ENCODE assay signal across 8 cellular contexts in the genomic region with DNA sequence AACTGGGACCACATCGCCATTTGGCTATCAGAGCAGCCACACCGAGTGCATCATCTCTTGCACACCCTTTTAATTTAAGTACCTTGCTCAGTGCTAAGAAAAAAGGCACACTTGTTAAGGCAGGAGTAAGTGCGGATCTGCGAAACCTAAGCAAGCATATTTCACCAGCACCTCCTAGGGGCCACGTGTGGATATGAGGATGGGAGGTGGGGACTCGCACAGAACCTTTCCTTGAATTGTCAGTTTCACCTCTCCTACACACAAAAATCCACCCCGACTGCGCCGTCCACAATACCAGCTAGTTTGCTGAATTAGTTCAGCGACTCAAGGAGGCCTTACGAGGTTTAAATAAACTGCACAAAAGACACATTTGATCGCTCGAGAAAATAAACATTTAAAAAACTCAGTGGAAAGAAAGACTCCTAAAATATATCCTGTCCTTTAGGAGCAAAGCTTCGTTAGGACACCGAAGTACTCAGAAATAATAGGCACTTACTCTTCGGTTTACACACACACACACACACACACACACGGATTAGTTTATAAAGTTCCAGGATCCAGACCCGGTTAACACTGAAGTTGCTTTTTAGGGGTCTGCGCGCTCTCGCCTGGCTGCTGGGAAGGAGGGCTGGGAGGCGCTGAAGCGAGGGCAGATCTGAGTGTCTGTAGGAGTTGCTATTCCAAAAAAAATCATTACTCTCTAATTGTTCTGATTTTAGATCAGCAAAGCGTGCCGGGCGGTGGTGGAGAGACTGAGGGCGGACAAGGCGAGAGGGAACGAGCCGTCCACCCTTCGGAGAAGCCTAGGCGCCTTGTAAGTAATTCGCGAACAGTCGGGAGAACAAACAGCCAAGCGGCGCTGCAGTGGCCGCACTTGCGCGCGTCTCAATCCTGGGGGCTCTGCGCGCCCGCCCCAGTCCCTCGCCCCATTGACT. TPM values are rescaled to one million over a fixed set of nuclear protein-coding genes. Genes with fewer than 3 reads are reported as not detected.
A peak's percentile ranks its signal among the peaks of the same experiment; 100 is the strongest.
DNase-seq lines count a peak whose midpoint lies in the region; ATAC-seq, FAIRE-seq and TF ChIP-seq lines count a peak whose summit lies in the region.

No MANE protein-coding gene starts in this region.

- peak; percentile 14 for ATAC-seq in GM19025 (IDR thresholded peaks at IDR 0.05; ENCODE audit: low read depth, unreplicated experiment)

- TF ChIP-seq RAD21 in H1 (IDR thresholded peaks at IDR 0.05 in 1 of 2, conservative IDR thresholded peaks at IDR 0.05 in 1 of 2; ENCODE audit: low read depth in 2 of 2, low read length in 2 of 2) = peak; percentile 71 to 77

- H3K4me1 Mint-ChIP-seq in CD14-positive monocyte = peaks cover 52% of the 10 kb centered on the region

- H4K5ac ChIP-seq in H1 (ENCODE audit: insufficient read length, low read depth, low read length) = no peak overlapping the region

- no peak overlapping the region for H3K18ac ChIP-seq in H1 (ENCODE audit: extremely low read depth, low read length)

- H3K27me3 ChIP-seq in SJSA1 (replicated peaks) = peaks cover 59% of the 10 kb centered on the region
- peaks cover 0 to 29% (median 13%) of the 10 kb centered on the region in 4 experiments; a peak in 5 of 7 replicates for H3K27me3 ChIP-seq in H1 (replicated peaks in 1 of 4; ENCODE audit: control insufficient read depth in 3 of 4, extremely low read depth in 1 of 4, insufficient read depth in 3 of 4, low read length in 3 of 4)

- peaks cover 15% of the 10 kb centered on the region for H3K23me2 ChIP-seq in H1 (ENCODE audit: low read depth, low read length)

- H3K56ac ChIP-seq in H1 (replicated peaks; ENCODE audit: insufficient read length, low read depth, low read length) = no peak overlapping the region

- H3K9ac ChIP-seq in H1 (replicated peaks in 1 of 4; ENCODE audit: extremely low read depth in 1 of 4, low read depth in 3 of 4, low read length in 3 of 4) = peak overlapping the region in 1 of 4 experiments; percentile 70; a peak in 2 of 7 replicates

- H4K91ac ChIP-seq in H1 (replicated peaks; ENCODE audit: insufficient read length, low read length) = no peak overlapping the region

- no peak overlapping the region for H3K23ac ChIP-seq in H1 (ENCODE audit: insufficient read length)

- no peaks in the 10 kb centered on the region for H3K36me3 ChIP-seq in SJSA1
- H3K36me3 ChIP-seq in H1 (ENCODE audit: control insufficient read depth in 2 of 4, insufficient read depth in 4 of 4, low read length in 3 of 4) = no peaks in the 10 kb centered on the region

- no peak for TF ChIP-seq EP300 in H1 (IDR thresholded peaks at IDR 0.05; ENCODE audit: borderline replicate concordance in 1 of 2, low read depth in 2 of 2, low read length in 2 of 2)

- peak; percentile 68 for TF ChIP-seq CTCF in CD14-positive monocyte (IDR thresholded peaks at IDR 0.05)
- TF ChIP-seq CTCF in H1 (IDR thresholded peaks at IDR 0.05; ENCODE audit: control extremely low read depth in 1 of 3, insufficient read depth in 1 of 3, low read depth in 1 of 3, low read length in 3 of 3) = peak; percentile 48 to 86 (median 75)
- peak in 1 of 3 donors; percentile 31 for TF ChIP-seq CTCF in lower leg skin (IDR thresholded peaks at IDR 0.05)

- H3K36me3 Mint-ChIP-seq in CD14-positive monocyte = peaks cover 0 to 1% of the 10 kb centered on the region in 2 donors

- H3K27ac ChIP-seq in SJSA1 (no peak overlapping the region), H1 (ENCODE audit: low read depth, low read length) (no peak overlapping the region)

- WGBS in H1 (ENCODE audit: extremely low coverage in 1 of 2, insufficient coverage in 1 of 2, insufficient read length in 1 of 2, insufficient replicate concordance in 2 of 2, low coverage in 1 of 2, low lambda C conversion rate in 2 of 2, missing lambda C conversion rate in 1 of 2), 2 experiments = 3% methylated on average over 45 of the region's 45 CpGs; no CpG with 5 or more reads in 1 of the 2 experiments
- WGBS in lower leg skin, 2 donors = 1 to 2% methylated on average over 34 to 45 of the region's 45 CpGs

- no peak overlapping the region for H2BK15ac ChIP-seq in H1 (ENCODE audit: low read length)

- H3K4me2 ChIP-seq in H1 (ENCODE audit: insufficient read depth in 1 of 2, low read depth in 2 of 2, low read length in 2 of 2) = peak overlapping the region; percentile 96 to 98

- peak; percentile 93 for FAIRE-seq in H1 (lab: Jason Lieb, UNC)

- no peak overlapping the region for H2BK120ac ChIP-seq in H1 (replicated peaks; ENCODE audit: low read depth, low read length)

- H3K9me3 Mint-ChIP-seq in CD14-positive monocyte = peaks cover 0 to 3% (median 0%) of the 10 kb centered on the region in 7 donors

- peak overlapping the region; percentile 88 for H2AFZ ChIP-seq in H1 (ENCODE audit: low read length)

- no peak overlapping the region for H3K14ac ChIP-seq in H1 (ENCODE audit: insufficient read length)

- H3K4ac ChIP-seq in H1 (replicated peaks; ENCODE audit: insufficient read length, low read depth, low read length) = no peak overlapping the region

- H3K79me2 ChIP-seq in H1 (ENCODE audit: control insufficient read depth in 1 of 2, insufficient read depth in 2 of 2, low read length in 2 of 2) = no peaks in the 10 kb centered on the region

- CTCF ChIA-PET in H1 (lab: Charles Lee; ENCODE audit: partially characterized antibody) = interaction anchor here (0.6 to 2.5 kb wide), 12 partner anchors 9 to 561 kb away, joined by 3 to 13 read pairs (median 4); no protein-coding TSS in a partner anchor

- H3K4me1 ChIP-seq in SJSA1 (replicated peaks) (peaks cover 21% of the 10 kb centered on the region), H1 (replicated peaks in 1 of 4; ENCODE audit: control insufficient read depth in 3 of 4, insufficient read depth in 4 of 4, low read length in 3 of 4) (no peaks in the 10 kb centered on the region; a peak in 2 of 7 replicates)

- no peak overlapping the region for H2BK12ac ChIP-seq in H1 (ENCODE audit: low read depth, low read length)

- peak overlapping the region; percentile 91 to 95 for H3K4me3 Mint-ChIP-seq in CD14-positive monocyte

- no peak overlapping the region for H2AK5ac ChIP-seq in H1 (ENCODE audit: low read depth, low read length)

- H4K8ac ChIP-seq in H1 (ENCODE audit: extremely low read depth, insufficient read depth, low read length) = peak overlapping the region; percentile 63

- H2BK20ac ChIP-seq in H1 (ENCODE audit: low read length) = no peak overlapping the region

- peaks cover 0 to 2% (median 0%) of the 10 kb centered on the region in 3 donors for H3K27me3 Mint-ChIP-seq in CD14-positive monocyte (ENCODE audit: low read depth in 3 of 3)

- H4K20me1 ChIP-seq in H1 (replicated peaks in 1 of 2; ENCODE audit: control insufficient read depth in 1 of 2, insufficient read depth in 2 of 2, low read length in 2 of 2) = no peaks in the 10 kb centered on the region

- no peaks in the 10 kb centered on the region for H3K79me1 ChIP-seq in H1 (ENCODE audit: low read depth, low read length)

- H3K27ac Mint-ChIP-seq in CD14-positive monocyte = peak overlapping the region; percentile 51 to 94 (median 83)

- POLR2A ChIA-PET in H1 (lab: Charles Lee; ENCODE audit: partially characterized antibody) = no interaction called here

- no peaks in the 10 kb centered on the region for H3K9me3 ChIP-seq in SJSA1 (replicated peaks)
- no peaks in the 10 kb centered on the region for H3K9me3 ChIP-seq in H1 (ENCODE audit: insufficient read depth in 2 of 2, low read depth in 1 of 2, low read length in 1 of 2)

- no peak overlapping the region for H2BK5ac ChIP-seq in H1 (ENCODE audit: low read depth, low read length)

- H3K4me3 ChIP-seq in SJSA1 (peak overlapping the region; percentile 37), H1 (ENCODE audit: extremely low read depth in 1 of 4, insufficient read depth in 2 of 4, low read depth in 3 of 4, low read length in 4 of 4) (peak overlapping the region; percentile 78 to 84 (median 84)), lower leg skin (ENCODE audit: low read depth, poor library complexity, severe bottlenecking) (peak overlapping the region; percentile 41)

- TF ChIP-seq POLR2A in H1 (IDR thresholded peaks at IDR 0.05; ENCODE audit: control extremely low read depth in 1 of 2, low read depth in 2 of 2, low read length in 2 of 2) (no peak), lower leg skin (IDR thresholded peaks at IDR 0.05) (no peak)

- no peak for DNase-seq in CD14-positive monocyte (ENCODE audit: low spot score)
- DNase-seq in HT-29 (ENCODE audit: low spot score) = peak; percentile 44
- peak; percentile 41 to 51 for DNase-seq in SJSA1 (ENCODE audit: low read depth in 1 of 2, low spot score in 2 of 2)
- DNase-seq in H1 (ENCODE audit: low read depth in 1 of 2, low spot score in 2 of 2) = peak; percentile 10 to 65
- peak; percentile 65 to 91 for DNase-seq in lower leg skin (ENCODE audit: low spot score in 2 of 2)
- peak; percentile 56 for DNase-seq in stromal cell of bone marrow (ENCODE audit: low read depth)
- no peak for DNase-seq in activated gamma-delta T cell treated with Interleukin-2 at 50 U/mL for 16 hours

- intact Hi-C loops in CD14-positive monocyte (cut with micrococcal nuclease) = loop anchor here in 1 of 2 donors (2.0 kb wide), 1 partner anchor 126 kb away; no protein-coding TSS in a partner anchor
- intact Hi-C loops in lower leg skin (cut with DNase I; ENCODE audit: low total_unique reads) = no loop called here

TF ChIP-seq in H1, 55 proteins besides CTCF, POLR2A, EP300 and RAD21 (continues in another document):
- TF ChIP-seq PHF8 (conservative IDR thresholded peaks at IDR 0.05; ENCODE audit: low read depth, low read length) (no peak), TAF7 (optimal IDR thresholded peaks at IDR 0.05; ENCODE audit: borderline replicate concordance, low read depth, low read length) (no peak), NRF1 (IDR thresholded peaks at IDR 0.05; ENCODE audit: low read depth, low read length) (0 out of 2 replicates have a peak, but pooled peaks have one; percentile 1)
- TF ChIP-seq, protein P1, sequence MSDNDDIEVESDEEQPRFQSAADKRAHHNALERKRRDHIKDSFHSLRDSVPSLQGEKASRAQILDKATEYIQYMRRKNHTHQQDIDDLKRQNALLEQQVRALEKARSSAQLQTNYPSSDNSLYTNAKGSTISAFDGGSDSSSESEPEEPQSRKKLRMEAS (IDR thresholded peaks at IDR 0.05) = peak; percentile 66

RNA-seq across cellular contexts. Expression of a gene that starts 1.0 kb away (rescaled TPM):
- polyA plus RNA-seq in CD14-positive monocyte (1 to 10 TPM in 1 of 2 donors, under 1 TPM in 1; 0.37 to 2.0 TPM), H1 (2011; rRNA removed) (0.16 and 0.23 TPM in 2 replicates)
- 0.18 and 0.23 TPM in 2 replicates for total RNA-seq in HT-29 (2014; rRNA removed; shearing (Covaris generic))
- 0.03 TPM in 1 of 2 replicates, not detected in the other for total RNA-seq in SJSA1 (2014; rRNA removed; shearing (Covaris generic))
- 0.59 and 0.76 TPM in 2 replicates for total RNA-seq in H1 (2021; fragmentation: NEBNext Ultra II Directional; extraction: Animal tissue kit (Norgen Biotek cat#: 25700))
- 0.21 TPM for polyA plus RNA-seq in H1 (2011; cell fraction: cytosol; rRNA removed)
- 0.23 TPM for polyA plus RNA-seq in H1 (2011; cell fraction: nucleus; rRNA removed)
- polyA plus RNA-seq in H1 (2012, experiment 1 of 2) = 0.40 to 0.63 TPM (median 0.51 TPM) in 4 replicates
- 0.08 TPM for polyA plus RNA-seq in H1 (2012, experiment 2 of 2)
- 0.63 TPM for polyA plus RNA-seq in H1 (2013, experiment 1 of 2)
- 0.70 TPM for polyA plus RNA-seq in H1 (2013, experiment 2 of 2)
- polyA minus RNA-seq in H1 (2011; rRNA and poly(A)+ RNA removed) = 2.1 and 4.1 TPM in 2 replicates
- 0.37 TPM for polyA minus RNA-seq in H1 (2011; cell fraction: cytosol; rRNA and poly(A)+ RNA removed)
- polyA minus RNA-seq in H1 (2011; cell fraction: nucleus; rRNA and poly(A)+ RNA removed) = 1.3 TPM
- 10 to 100 TPM in 2 of 4 donors, 1 to 10 TPM in 2; 5.6 to 11.4 (median 9.7) TPM for total RNA-seq in lower leg skin

Comparison
In these comparisons a context has a peak if more than half of its experiments do, and no peak if none do; other contexts are left out.
1. DNase-seq: peak in HT-29 (single experiment), SJSA1 (2 of 2), H1 (2 of 2), lower leg skin (2 of 2) and stromal cell of bone marrow (single experiment); none in CD14-positive monocyte (single experiment) and activated gamma-delta T cell treated with Interleukin-2 at 50 U/mL for 16 hours (single experiment).
2. Peak in every context shown above with its lines, with median percentiles within 50 percentile points of each other: H3K4me3 ChIP-seq.